14 cellular contexts compared by ENCODE assay signal in genomic region chr12:114697741-114698565, GRCh38. TPM values are rescaled to one million over a fixed set of nuclear protein-coding genes. Genes with fewer than 3 reads are reported as not detected.
A peak's percentile ranks its signal among the peaks of the same experiment; 100 is the strongest.
DNase-seq lines count a peak whose midpoint lies in the region; ATAC-seq and TF ChIP-seq lines count a peak whose summit lies in the region.
"Had no signal": no experiment of that assay in that cellular context is flagged by ENCODE, and none has a peak within 500 bp of the region (broad histone marks: within the 10 kb centered on the region; RNA-seq: fewer than 3 reads in every experiment).

No MANE protein-coding gene starts in this region.

- TF ChIP-seq CTCF in HFF-Myc (IDR thresholded peaks at IDR 0.05; ENCODE audit: low read depth, low read length, missing control alignments): no peak
- no peak for TF ChIP-seq CTCF in chondrocyte (IDR thresholded peaks at IDR 0.05)
- no peak for TF ChIP-seq CTCF in left lung (IDR thresholded peaks at IDR 0.05)
- no peak for TF ChIP-seq CTCF in stomach (IDR thresholded peaks at IDR 0.05)
- no peak for TF ChIP-seq CTCF in GM10248 (IDR thresholded peaks at IDR 0.05; ENCODE audit: control extremely low read depth, extremely low read depth, low read depth, missing control alignments)

- no peaks in the 10 kb centered on the region for H3K36me3 ChIP-seq in left lung
- H3K36me3 ChIP-seq in stomach: no peaks in the 10 kb centered on the region
- H3K36me3 ChIP-seq: spleen had no signal

- H3K36me3 Mint-ChIP-seq in chondrocyte (ENCODE audit: low read depth): no peaks in the 10 kb centered on the region

- H3K9me3 ChIP-seq in left lung (no peaks in the 10 kb centered on the region), stomach (peaks cover 0 to 9% (median 0%) of the 10 kb centered on the region in 4 donors)

- CTCF ChIA-PET in GM10248 (lab: Yijun Ruan, JAX): no interaction called here

- no peak for TF ChIP-seq EP300 in stomach (IDR thresholded peaks at IDR 0.05)

- H3K4me1 Mint-ChIP-seq in chondrocyte (ENCODE audit: low read depth): peaks cover 16% of the 10 kb centered on the region

- peaks cover 95% of the 10 kb centered on the region for H3K27me3 Mint-ChIP-seq in chondrocyte (ENCODE audit: low read depth)

- no peak for TF ChIP-seq POLR2A in stomach (IDR thresholded peaks at IDR 0.05)

- H3K27ac ChIP-seq in left lung (no peak overlapping the region), stomach (no peak overlapping the region)
- H3K27ac ChIP-seq: spleen had no signal

- POLR2A ChIA-PET in GM10248 (lab: Yijun Ruan, JAX): no interaction called here

- WGBS in stomach, 5 donors: 4 to 17% (median 10%) methylated on average over 51 to 55 of the region's 55 CpGs

- H3K4me1 ChIP-seq in left lung: no peaks in the 10 kb centered on the region
- H3K4me1 ChIP-seq in stomach: peaks cover 0 to 29% (median 11%) of the 10 kb centered on the region in 4 donors

- H3K27me3 ChIP-seq in left lung (peaks cover 24 to 100% of the 10 kb centered on the region in 2 donors), stomach (peaks cover 16 to 100% (median 89%) of the 10 kb centered on the region in 3 donors)

- H3K27ac Mint-ChIP-seq in chondrocyte (ENCODE audit: unreplicated experiment): no peak overlapping the region

- intact Hi-C loops in left lung (cut with DNase I) (no loop called here), stomach (cut with DNase I; ENCODE audit: low total_unique reads) (no loop called here)

- DNase-seq in HFF-Myc (ENCODE audit: extremely low read depth, low read depth): no peak
- no peak for DNase-seq in chondrocyte (ENCODE audit: low spot score)
- no peak for DNase-seq in left lung
- no peak for DNase-seq in stomach
- DNase-seq in activated CD8-positive, alpha-beta memory T cell treated with anti-CD3 and anti-CD28 coated beads, Interleukin-2, amount 50 U/mL, for 48 hours: no peak
- no peak for DNase-seq in GM10248 (ENCODE audit: extremely low spot score)
- no peak for DNase-seq in stimulated activated CD8-positive, alpha-beta memory T cell treated with anti-CD3 and anti-CD28 coated beads, Interleukin-4, amount 100 ng/mL, for 48 hours
- no peak for DNase-seq in C1 segment of cervical spinal cord (lab: John Stamatoyannopoulos, UW)
- DNase-seq: activated CD4-positive, alpha-beta T cell treated with anti-CD3 and anti-CD28 coated beads, Interleukin-2, amount 50 U/mL, for 4 hours; activated naive CD4-positive, alpha-beta T cell treated with anti-CD3 and anti-CD28 coated beads, Interleukin-2, amount 50 U/mL, for 16 hours; DMS153; effector CD8-positive, alpha-beta T cell; NCI-H748 treated with DMSO at 0.1 percent for 48 hours; spleen had no signal

- peak overlapping the region; percentile 43 for H3K4me3 ChIP-seq in HFF-Myc (replicated peaks; ENCODE audit: low read depth, low read length)
- peak overlapping the region; percentile 15 to 27 for H3K4me3 ChIP-seq in left lung
- H3K4me3 ChIP-seq in stomach: peak overlapping the region; percentile 11 to 32 (median 22)

- H3K9me3 Mint-ChIP-seq in chondrocyte (ENCODE audit: low read depth): no peaks in the 10 kb centered on the region

- ATAC-seq in left lung: peak; percentile 26

- H3K4me3 Mint-ChIP-seq in chondrocyte (ENCODE audit: unreplicated experiment): peak overlapping the region; percentile 41

RNA-seq across cellular contexts. Expression of gene TBX3, which starts 14.0 kb away (rescaled TPM):
- total RNA-seq in chondrocyte (0.53 to 2.9 TPM (median 2.5 TPM) in 3 replicates), left lung (10 to 100 TPM; 28.3 to 48.1 TPM), stomach (10 to 100 TPM in 2 of 5 donors, 1 to 10 TPM in 2, not detected in 1; 5.7 to 12.7 (median 10.3) TPM)
- polyA plus RNA-seq in stomach: 1 to 10 TPM; 2.5 to 4.9 (median 3.5) TPM
